Comparison of ENCODE assay signal across 1 cellular context in the genomic region with DNA sequence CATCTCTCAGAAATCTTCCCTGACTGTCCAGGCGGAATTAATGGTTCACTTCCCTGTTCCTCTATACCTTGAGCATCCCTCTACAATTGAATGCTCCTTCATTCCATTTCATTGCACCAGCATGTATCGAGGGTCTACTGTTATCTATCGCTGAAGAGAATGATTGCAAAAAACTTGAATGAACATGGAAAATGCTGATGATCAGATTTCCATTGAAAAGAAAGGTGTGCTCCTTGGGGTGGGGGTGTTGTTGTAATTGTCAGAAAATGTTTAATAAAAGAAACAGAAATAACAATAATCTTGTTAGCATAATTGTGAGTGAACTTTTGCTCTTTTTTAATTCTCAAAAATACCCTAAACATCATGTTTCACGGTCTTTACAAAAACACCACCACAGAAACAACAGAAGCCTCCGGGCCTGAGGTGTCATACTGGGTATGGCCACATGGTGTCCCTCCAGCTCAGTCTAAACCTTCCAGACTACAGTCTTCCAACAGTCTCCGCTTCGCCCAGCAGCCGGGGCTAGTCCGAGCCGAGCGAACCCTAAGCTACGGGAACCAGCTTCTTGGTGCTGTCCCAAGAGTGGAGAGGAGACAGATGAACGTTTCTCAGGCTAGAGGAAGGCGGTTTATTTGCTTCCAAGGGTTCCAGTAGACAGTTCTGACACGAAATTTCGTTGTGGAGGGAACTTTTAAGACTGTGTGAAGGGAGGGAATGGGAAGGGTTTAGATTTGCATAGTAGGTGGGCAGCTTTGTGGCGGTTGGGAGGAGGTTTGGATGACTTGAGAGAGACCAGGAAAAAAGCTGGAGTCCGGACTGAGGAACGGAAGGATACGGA.
TF ChIP-seq lines count a peak whose summit lies in the region.

No MANE protein-coding gene starts in this region.

TF ChIP-seq in SK-N-SH treated with all-trans-retinoic acid at 6 μM for 48 hours, 23 proteins besides CTCF, POLR2A, EP300 and RAD21 (continued from another document):
- TF ChIP-seq, protein P1, sequence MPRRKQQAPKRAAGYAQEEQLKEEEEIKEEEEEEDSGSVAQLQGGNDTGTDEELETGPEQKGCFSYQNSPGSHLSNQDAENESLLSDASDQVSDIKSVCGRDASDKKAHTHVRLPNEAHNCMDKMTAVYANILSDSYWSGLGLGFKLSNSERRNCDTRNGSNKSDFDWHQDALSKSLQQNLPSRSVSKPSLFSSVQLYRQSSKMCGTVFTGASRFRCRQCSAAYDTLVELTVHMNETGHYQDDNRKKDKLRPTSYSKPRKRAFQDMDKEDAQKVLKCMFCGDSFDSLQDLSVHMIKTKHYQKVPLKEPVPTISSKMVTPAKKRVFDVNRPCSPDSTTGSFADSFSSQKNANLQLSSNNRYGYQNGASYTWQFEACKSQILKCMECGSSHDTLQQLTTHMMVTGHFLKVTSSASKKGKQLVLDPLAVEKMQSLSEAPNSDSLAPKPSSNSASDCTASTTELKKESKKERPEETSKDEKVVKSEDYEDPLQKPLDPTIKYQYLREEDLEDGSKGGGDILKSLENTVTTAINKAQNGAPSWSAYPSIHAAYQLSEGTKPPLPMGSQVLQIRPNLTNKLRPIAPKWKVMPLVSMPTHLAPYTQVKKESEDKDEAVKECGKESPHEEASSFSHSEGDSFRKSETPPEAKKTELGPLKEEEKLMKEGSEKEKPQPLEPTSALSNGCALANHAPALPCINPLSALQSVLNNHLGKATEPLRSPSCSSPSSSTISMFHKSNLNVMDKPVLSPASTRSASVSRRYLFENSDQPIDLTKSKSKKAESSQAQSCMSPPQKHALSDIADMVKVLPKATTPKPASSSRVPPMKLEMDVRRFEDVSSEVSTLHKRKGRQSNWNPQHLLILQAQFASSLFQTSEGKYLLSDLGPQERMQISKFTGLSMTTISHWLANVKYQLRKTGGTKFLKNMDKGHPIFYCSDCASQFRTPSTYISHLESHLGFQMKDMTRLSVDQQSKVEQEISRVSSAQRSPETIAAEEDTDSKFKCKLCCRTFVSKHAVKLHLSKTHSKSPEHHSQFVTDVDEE (CRISPR knock-in tag; IDR thresholded peaks at IDR 0.05) = no peak
- TF ChIP-seq TCF4 (CRISPR knock-in tag; IDR thresholded peaks at IDR 0.05; ENCODE audit: borderline replicate concordance) (no peak), ZNF70 (CRISPR knock-in tag; IDR thresholded peaks at IDR 0.05) (no peak), ZNF565 (CRISPR knock-in tag; conservative IDR thresholded peaks at IDR 0.05; ENCODE audit: low read depth) (no peak), GLIS3 (CRISPR knock-in tag; IDR thresholded peaks at IDR 0.05) (no peak), PPARA (CRISPR knock-in tag; IDR thresholded peaks at IDR 0.05; ENCODE audit: borderline replicate concordance) (no peak), SNAI2 (CRISPR knock-in tag; IDR thresholded peaks at IDR 0.05) (no peak), ARNTL (CRISPR knock-in tag; IDR thresholded peaks at IDR 0.05; ENCODE audit: borderline replicate concordance, low read depth) (no peak), TOX (CRISPR knock-in tag; IDR thresholded peaks at IDR 0.05; ENCODE audit: borderline replicate concordance) (no peak), BACH2 (CRISPR knock-in tag; IDR thresholded peaks at IDR 0.05; ENCODE audit: borderline replicate concordance) (no peak)
- TF ChIP-seq, protein P2, sequence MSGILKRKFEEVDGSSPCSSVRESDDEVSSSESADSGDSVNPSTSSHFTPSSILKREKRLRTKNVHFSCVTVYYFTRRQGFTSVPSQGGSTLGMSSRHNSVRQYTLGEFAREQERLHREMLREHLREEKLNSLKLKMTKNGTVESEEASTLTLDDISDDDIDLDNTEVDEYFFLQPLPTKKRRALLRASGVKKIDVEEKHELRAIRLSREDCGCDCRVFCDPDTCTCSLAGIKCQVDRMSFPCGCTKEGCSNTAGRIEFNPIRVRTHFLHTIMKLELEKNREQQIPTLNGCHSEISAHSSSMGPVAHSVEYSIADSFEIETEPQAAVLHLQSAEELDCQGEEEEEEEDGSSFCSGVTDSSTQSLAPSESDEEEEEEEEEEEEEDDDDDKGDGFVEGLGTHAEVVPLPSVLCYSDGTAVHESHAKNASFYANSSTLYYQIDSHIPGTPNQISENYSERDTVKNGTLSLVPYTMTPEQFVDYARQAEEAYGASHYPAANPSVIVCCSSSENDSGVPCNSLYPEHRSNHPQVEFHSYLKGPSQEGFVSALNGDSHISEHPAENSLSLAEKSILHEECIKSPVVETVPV (CRISPR knock-in tag; IDR thresholded peaks at IDR 0.05) = no peak
- TF ChIP-seq, protein P3, sequence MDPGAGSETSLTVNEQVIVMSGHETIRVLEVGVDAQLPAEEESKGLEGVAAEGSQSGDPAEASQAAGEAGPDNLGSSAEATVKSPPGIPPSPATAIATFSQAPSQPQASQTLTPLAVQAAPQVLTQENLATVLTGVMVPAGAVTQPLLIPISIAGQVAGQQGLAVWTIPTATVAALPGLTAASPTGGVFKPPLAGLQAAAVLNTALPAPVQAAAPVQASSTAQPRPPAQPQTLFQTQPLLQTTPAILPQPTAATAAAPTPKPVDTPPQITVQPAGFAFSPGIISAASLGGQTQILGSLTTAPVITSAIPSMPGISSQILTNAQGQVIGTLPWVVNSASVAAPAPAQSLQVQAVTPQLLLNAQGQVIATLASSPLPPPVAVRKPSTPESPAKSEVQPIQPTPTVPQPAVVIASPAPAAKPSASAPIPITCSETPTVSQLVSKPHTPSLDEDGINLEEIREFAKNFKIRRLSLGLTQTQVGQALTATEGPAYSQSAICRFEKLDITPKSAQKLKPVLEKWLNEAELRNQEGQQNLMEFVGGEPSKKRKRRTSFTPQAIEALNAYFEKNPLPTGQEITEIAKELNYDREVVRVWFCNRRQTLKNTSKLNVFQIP (CRISPR knock-in tag; IDR thresholded peaks at IDR 0.05; ENCODE audit: borderline replicate concordance, low read depth) = no peak
